Comparison of ENCODE assay signal across 15 cellular contexts in genomic region chr18:50398099-50398498, GRCh38. TPM values are rescaled to one million over a fixed set of nuclear protein-coding genes. Genes with fewer than 3 reads are reported as not detected.
DNase-seq lines count a peak whose midpoint lies in the region; TF ChIP-seq lines count a peak whose summit lies in the region.
"Had no signal": no experiment of that assay in that cellular context is flagged by ENCODE, and none has a peak within 500 bp of the region (broad histone marks: within the 10 kb centered on the region; RNA-seq: fewer than 3 reads in every experiment).

No MANE protein-coding gene starts in this region.

- H2AFZ ChIP-seq in fibroblast of lung (ENCODE audit: low read length) (peak overlapping the region; percentile 41), smooth muscle cell (ENCODE audit: low read depth) (peak overlapping the region; percentile 86)

- H3F3A ChIP-seq in smooth muscle cell (ENCODE audit: low read depth): no peaks in the 10 kb centered on the region

- no peak overlapping the region for H3K4me2 ChIP-seq in fibroblast of lung (ENCODE audit: extremely low read depth, insufficient read depth, low read length)
- H3K4me2 ChIP-seq in smooth muscle cell: peak overlapping the region; percentile 75

- no peaks in the 10 kb centered on the region for H3K79me2 ChIP-seq in fibroblast of lung (ENCODE audit: control insufficient read depth, insufficient read depth, low read length)
- no peaks in the 10 kb centered on the region for H3K79me2 ChIP-seq in smooth muscle cell (ENCODE audit: low read depth)

- H3K9ac ChIP-seq in HUES6 (ENCODE audit: low read length) (peak overlapping the region; percentile 15), fibroblast of lung (ENCODE audit: insufficient read depth, low read length) (no peak overlapping the region), smooth muscle cell (ENCODE audit: low read depth) (no peak overlapping the region)

- no peak for TF ChIP-seq CTCF in fibroblast of lung (conservative IDR thresholded peaks at IDR 0.05 in 1 of 2, IDR thresholded peaks at IDR 0.05 in 1 of 2; ENCODE audit: low read depth in 1 of 2, low read length in 2 of 2)
- TF ChIP-seq CTCF in smooth muscle cell (IDR thresholded peaks at IDR 0.05; ENCODE audit: borderline replicate concordance, insufficient read depth, poor library complexity, severe bottlenecking): no peak

- H3K4me1 ChIP-seq in HUES6 (ENCODE audit: control insufficient read depth, insufficient read depth, low read length): peaks cover 59% of the 10 kb centered on the region
- H3K4me1 ChIP-seq in fibroblast of lung (ENCODE audit: control insufficient read depth, extremely low read depth, insufficient read depth, low read length): no peaks in the 10 kb centered on the region
- peaks cover 37% of the 10 kb centered on the region for H3K4me1 ChIP-seq in mesodermal cell (ENCODE audit: control insufficient read depth, insufficient read depth, low read length, poor library complexity, severe bottlenecking)
- peaks cover 24% of the 10 kb centered on the region for H3K4me1 ChIP-seq in smooth muscle cell (ENCODE audit: low read depth)

- DNase-seq in fibroblast of lung (ENCODE audit: low read depth in 2 of 2) (no peak), smooth muscle cell (lab: John Stamatoyannopoulos, UW; ENCODE audit: unreplicated experiment) (no peak), NCI-H2029 (lab: John Stamatoyannopoulos, UW) (no peak)
- no peak for DNase-seq in stimulated activated CD4-positive, alpha-beta T cell treated with anti-CD3 and anti-CD28 coated beads, Interleukin-4, amount 100 ng/mL, for 1 hour
- DNase-seq in activated CD4-positive, alpha-beta T cell treated with anti-CD3 and anti-CD28 coated beads, Interleukin-2, amount 50 U/mL, for 48 hours: no peak
- DNase-seq: AML-193, Caco-2, KG1, NCI-H1092, NCI-H345, NCI-H526 treated with DMSO at 0.1 percent for 48 hours, PC-3 had no signal

- 13 to 31% methylated on average over 5 to 6 of the region's 10 CpGs for WGBS in mesodermal cell (ENCODE audit: insufficient coverage in 2 of 2), 2 experiments
- WGBS in smooth muscle cell (ENCODE audit: low lambda C conversion rate): 6% methylated on average over 10 of the region's 10 CpGs

- H3K4me3 ChIP-seq in HUES6 (ENCODE audit: low read depth, low read length): peak overlapping the region; percentile 53
- peak overlapping the region in 1 of 4 experiments; percentile 24 for H3K4me3 ChIP-seq in fibroblast of lung (replicated peaks in 1 of 4; ENCODE audit: control extremely low read depth in 1 of 4, insufficient read depth in 1 of 4, low read depth in 3 of 4, low read length in 4 of 4)
- H3K4me3 ChIP-seq in mesodermal cell (ENCODE audit: extremely low read depth, insufficient read depth, low read length, poor library complexity, severe bottlenecking): no peak overlapping the region
- H3K4me3 ChIP-seq in smooth muscle cell: peak overlapping the region; percentile 38
- H3K4me3 ChIP-seq: GM12878 had no signal

- H3K27ac ChIP-seq in HUES6 (ENCODE audit: low read depth, low read length): no peak overlapping the region
- no peak overlapping the region for H3K27ac ChIP-seq in fibroblast of lung (ENCODE audit: insufficient read depth, low read length)
- H3K27ac ChIP-seq in mesodermal cell (ENCODE audit: low read depth, low read length, severe bottlenecking): peak overlapping the region; percentile 16
- no peak overlapping the region for H3K27ac ChIP-seq in smooth muscle cell (ENCODE audit: low read depth)

- H3K27me3 ChIP-seq in HUES6 (ENCODE audit: control insufficient read depth, insufficient read depth, low read length) (peaks cover 23% of the 10 kb centered on the region), fibroblast of lung (ENCODE audit: control insufficient read depth, insufficient read depth, low read length) (no peaks in the 10 kb centered on the region), smooth muscle cell (ENCODE audit: low read depth) (no peaks in the 10 kb centered on the region)

- H4K20me1 ChIP-seq in fibroblast of lung (ENCODE audit: control insufficient read depth, extremely low read depth, insufficient read depth, low read length): no peaks in the 10 kb centered on the region
- H4K20me1 ChIP-seq in smooth muscle cell (ENCODE audit: low read depth): no peaks in the 10 kb centered on the region

- H3K36me3 ChIP-seq in HUES6 (ENCODE audit: control insufficient read depth, insufficient read depth, low read length) (peaks cover 14% of the 10 kb centered on the region), fibroblast of lung (ENCODE audit: control insufficient read depth, insufficient read depth, low read length) (peaks cover 2% of the 10 kb centered on the region), mesodermal cell (ENCODE audit: control insufficient read depth, insufficient read depth, low read length) (peaks cover 18% of the 10 kb centered on the region), smooth muscle cell (ENCODE audit: low read depth) (no peaks in the 10 kb centered on the region)

- H3K9me3 ChIP-seq in HUES6 (ENCODE audit: control insufficient read depth, insufficient read depth, low read depth, low read length) (no peaks in the 10 kb centered on the region), fibroblast of lung (ENCODE audit: control insufficient read depth, insufficient read depth, low read depth, low read length) (no peaks in the 10 kb centered on the region), mesodermal cell (ENCODE audit: control insufficient read depth, low read length) (no peaks in the 10 kb centered on the region), smooth muscle cell (replicated peaks; ENCODE audit: low read depth) (no peaks in the 10 kb centered on the region)
- H3K9me3 ChIP-seq: Caco-2 had no signal

RNA-seq across cellular contexts. Expression of gene SKA1, which starts 23.3 kb away (rescaled TPM):
- total RNA-seq in fibroblast of lung (1.0 and 4.6 TPM in 2 replicates), smooth muscle cell (7.8 and 8.4 TPM in 2 replicates)
- polyA plus RNA-seq in fibroblast of lung (4.2 and 16.3 TPM in 2 replicates), smooth muscle cell (4.9 and 5.8 TPM in 2 replicates)
- polyA plus RNA-seq in fibroblast of lung (2012): 2.5 and 10.1 TPM in 2 replicates
- polyA minus RNA-seq in fibroblast of lung (ENCODE audit: low replicate concordance): 1.3 and 7.4 TPM in 2 replicates
- polyA plus RNA-seq in mesodermal cell (2013, experiment 1 of 2): 16.4 TPM
- polyA plus RNA-seq in mesodermal cell (2013, experiment 2 of 2): 22.3 TPM
